In the genomic region with DNA sequence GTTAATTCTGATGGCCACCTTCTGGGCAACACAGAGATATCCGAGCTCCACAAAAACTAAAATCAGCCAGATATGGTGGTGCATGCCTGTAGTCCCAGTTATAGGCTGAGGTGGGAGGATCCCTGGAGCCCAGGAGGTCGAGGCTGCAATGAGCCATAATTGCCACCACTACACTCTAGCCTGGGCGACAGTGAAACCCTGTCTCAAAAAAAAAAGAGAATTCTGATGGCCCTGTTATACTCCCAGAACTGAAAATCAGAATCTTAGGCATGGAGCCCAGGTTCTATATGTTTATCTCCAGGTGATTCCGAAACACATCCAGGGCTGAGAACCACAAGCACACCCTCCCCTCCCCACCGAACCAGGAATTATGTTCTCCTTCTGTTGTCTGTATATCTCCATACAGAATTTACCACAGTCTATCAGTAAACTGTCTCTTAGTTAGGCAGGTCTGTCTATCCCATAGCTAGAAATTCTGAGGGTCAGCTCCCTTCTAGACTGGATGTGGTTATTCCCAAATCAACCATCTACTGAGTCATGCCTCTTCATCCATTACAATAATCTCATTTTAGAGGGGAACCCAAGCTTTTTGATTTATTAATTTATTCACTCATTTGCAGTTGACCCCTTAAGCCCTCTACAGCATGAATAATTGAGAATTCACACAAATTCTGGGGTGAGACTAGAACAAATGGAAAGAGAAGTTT, we compare ENCODE assay signal across 10 cellular contexts. TPM values are rescaled to one million over a fixed set of nuclear protein-coding genes. Genes with fewer than 3 reads are reported as not detected.
DNase-seq lines count a peak whose midpoint lies in the region; TF ChIP-seq lines count a peak whose summit lies in the region.
"Had no signal": no experiment of that assay in that cellular context is flagged by ENCODE, and none has a peak within 500 bp of the region (broad histone marks: within the 10 kb centered on the region; RNA-seq: fewer than 3 reads in every experiment).

No MANE protein-coding gene starts in this region.

- H3K9me3 Mint-ChIP-seq in activated naive CD4-positive, alpha-beta T cell treated with anti-CD3 and anti-CD28 coated beads for 36 hours: peaks cover 3% of the 10 kb centered on the region
- no peaks in the 10 kb centered on the region for H3K9me3 Mint-ChIP-seq in stimulated activated naive CD8-positive, alpha-beta T cell treated with anti-CD3 and anti-CD28 coated beads, Interleukin-15, Interleukin-2, amounts not matched to agents 100 ng/mL and 50 ng/mL, for 24 hours
- H3K9me3 Mint-ChIP-seq in Calu3 (ENCODE audit: low read depth, unreplicated experiment): no peaks in the 10 kb centered on the region
- H3K9me3 Mint-ChIP-seq: brain; T-helper 2 cell treated with Interferon-gamma antibody and Interleukin-4, amounts not matched to agents 5 μg/mL and 100 μg/mL, for 36 hours had no signal

- no peak for TF ChIP-seq CTCF in Calu3 (IDR thresholded peaks at IDR 0.05; ENCODE audit: unreplicated experiment)

- H3K9me3 ChIP-seq in iPS-18a (ENCODE audit: control insufficient read depth, low read depth, low read length): no peaks in the 10 kb centered on the region

- peaks cover 93% of the 10 kb centered on the region for H3K4me1 Mint-ChIP-seq in activated naive CD4-positive, alpha-beta T cell treated with anti-CD3 and anti-CD28 coated beads for 36 hours (ENCODE audit: low read depth)
- peaks cover 98% of the 10 kb centered on the region for H3K4me1 Mint-ChIP-seq in stimulated activated naive CD8-positive, alpha-beta T cell treated with anti-CD3 and anti-CD28 coated beads, Interleukin-15, Interleukin-2, amounts not matched to agents 100 ng/mL and 50 ng/mL, for 24 hours (ENCODE audit: low read depth)
- peaks cover 35% of the 10 kb centered on the region for H3K4me1 Mint-ChIP-seq in Calu3 (ENCODE audit: low read depth, unreplicated experiment)

- H3K27ac ChIP-seq in iPS-18a (ENCODE audit: low read length): peak overlapping the region; percentile 87

- no peaks in the 10 kb centered on the region for H3K27me3 Mint-ChIP-seq in activated naive CD4-positive, alpha-beta T cell treated with anti-CD3 and anti-CD28 coated beads for 36 hours (ENCODE audit: low read depth)
- no peaks in the 10 kb centered on the region for H3K27me3 Mint-ChIP-seq in stimulated activated naive CD8-positive, alpha-beta T cell treated with anti-CD3 and anti-CD28 coated beads, Interleukin-15, Interleukin-2, amounts not matched to agents 100 ng/mL and 50 ng/mL, for 24 hours
- no peaks in the 10 kb centered on the region for H3K27me3 Mint-ChIP-seq in Calu3 (ENCODE audit: unreplicated experiment)

- CTCF ChIA-PET in activated naive CD4-positive, alpha-beta T cell treated with anti-CD3 and anti-CD28 coated beads for 36 hours (lab: Charles Lee): interaction anchor here (1.3 to 3.1 kb wide), 3 partner anchors 24 to 45 kb away, joined by 3 to 7 read pairs (median 3); partner anchors contain the start of genes BYSL, CCND3 and MED20
- CTCF ChIA-PET in Calu3 (lab: Charles Lee): interaction anchor here (0.6 to 1.0 kb wide), 3 partner anchors 27 to 199 kb away, joined by 3 read pairs; no protein-coding TSS in a partner anchor

- intact Hi-C loops in activated naive CD4-positive, alpha-beta T cell treated with anti-CD3 and anti-CD28 coated beads for 36 hours (cut with micrococcal nuclease): no loop called here
- intact Hi-C loops in Calu3 (cut with micrococcal nuclease; ENCODE audit: unreplicated experiment): loop anchor here (2.0 kb wide), 1 partner anchor 24 kb away; no protein-coding TSS in a partner anchor

- peaks cover 37% of the 10 kb centered on the region for H3K4me1 ChIP-seq in iPS-18a (ENCODE audit: control insufficient read depth, low read depth, low read length)

- no peak overlapping the region for H3K4me3 Mint-ChIP-seq in activated naive CD4-positive, alpha-beta T cell treated with anti-CD3 and anti-CD28 coated beads for 36 hours
- no peak overlapping the region for H3K4me3 Mint-ChIP-seq in stimulated activated naive CD8-positive, alpha-beta T cell treated with anti-CD3 and anti-CD28 coated beads, Interleukin-15, Interleukin-2, amounts not matched to agents 100 ng/mL and 50 ng/mL, for 24 hours
- H3K4me3 Mint-ChIP-seq in Calu3 (ENCODE audit: low read depth, unreplicated experiment): no peak overlapping the region
- H3K4me3 Mint-ChIP-seq: T-helper 2 cell treated with Interferon-gamma antibody and Interleukin-4, amounts not matched to agents 5 μg/mL and 100 μg/mL, for 36 hours had no signal

- peak overlapping the region; percentile 98 for H3K27ac Mint-ChIP-seq in activated naive CD4-positive, alpha-beta T cell treated with anti-CD3 and anti-CD28 coated beads for 36 hours
- peak overlapping the region; percentile 95 for H3K27ac Mint-ChIP-seq in stimulated activated naive CD8-positive, alpha-beta T cell treated with anti-CD3 and anti-CD28 coated beads, Interleukin-15, Interleukin-2, amounts not matched to agents 100 ng/mL and 50 ng/mL, for 24 hours
- H3K27ac Mint-ChIP-seq in Calu3 (ENCODE audit: unreplicated experiment): no peak overlapping the region
- H3K27ac Mint-ChIP-seq: brain; T-helper 2 cell treated with Interferon-gamma antibody and Interleukin-4, amounts not matched to agents 5 μg/mL and 100 μg/mL, for 36 hours had no signal

- no peaks in the 10 kb centered on the region for H3K36me3 ChIP-seq in iPS-18a (ENCODE audit: control insufficient read depth, low read depth, low read length)

- no peak for DNase-seq in activated naive CD4-positive, alpha-beta T cell treated with anti-CD3 and anti-CD28 coated beads for 36 hours
- DNase-seq in activated naive CD4-positive, alpha-beta T cell treated with Interleukin-2 at 50 U/mL for 16 hours: no peak
- peak; percentile 61 for DNase-seq in SW480 (ENCODE audit: low spot score)
- no peak for DNase-seq in RKO (ENCODE audit: low spot score)
- DNase-seq in Calu3: no peak
- no peak for DNase-seq in medulla oblongata (ENCODE audit: extremely low spot score)

- no peaks in the 10 kb centered on the region for H3K27me3 ChIP-seq in iPS-18a (ENCODE audit: control insufficient read depth, insufficient read depth, low read length)

- no peak overlapping the region for H3K4me3 ChIP-seq in iPS-18a (ENCODE audit: low read length)

- peak overlapping the region; percentile 59 for H3K9ac ChIP-seq in iPS-18a (ENCODE audit: low read length)

- no TSS peak for BruUV-seq in Calu3 (replicated peaks; lab: Mats Ljungman, UMichigan)

- H3K36me3 Mint-ChIP-seq in activated naive CD4-positive, alpha-beta T cell treated with anti-CD3 and anti-CD28 coated beads for 36 hours (ENCODE audit: low read depth): peaks cover 9% of the 10 kb centered on the region
- peaks cover 9% of the 10 kb centered on the region for H3K36me3 Mint-ChIP-seq in stimulated activated naive CD8-positive, alpha-beta T cell treated with anti-CD3 and anti-CD28 coated beads, Interleukin-15, Interleukin-2, amounts not matched to agents 100 ng/mL and 50 ng/mL, for 24 hours (ENCODE audit: low read depth)
- peaks cover 6% of the 10 kb centered on the region for H3K36me3 Mint-ChIP-seq in Calu3 (ENCODE audit: insufficient read depth, unreplicated experiment)
- H3K36me3 Mint-ChIP-seq: brain had no signal

RNA-seq across cellular contexts. Expression of gene CCND3, which starts 24.8 kb away (rescaled TPM):
- total RNA-seq in activated naive CD4-positive, alpha-beta T cell treated with anti-CD3 and anti-CD28 coated beads for 36 hours: 1,000 to 10,000 TPM; 1,152 to 1,165 TPM
- total RNA-seq in Calu3 (2022): 77.4 and 90.4 TPM in 2 replicates

RNA-seq across cellular contexts. Expression of gene BYSL, which starts 45.1 kb away (rescaled TPM):
- 10 to 100 TPM; 49.8 TPM for total RNA-seq in activated naive CD4-positive, alpha-beta T cell treated with anti-CD3 and anti-CD28 coated beads for 36 hours
- 51.7 and 55.6 TPM in 2 replicates for total RNA-seq in Calu3 (2022)

RNA-seq across cellular contexts. Expression of gene MED20, which starts 45.4 kb away (rescaled TPM):
- total RNA-seq in activated naive CD4-positive, alpha-beta T cell treated with anti-CD3 and anti-CD28 coated beads for 36 hours: 10 to 100 TPM; 24.0 to 27.4 TPM
- total RNA-seq in Calu3 (2022): 28.0 and 29.8 TPM in 2 replicates

Comparison
In these comparisons a context has a peak if more than half of its experiments do, and no peak if none do; other contexts are left out.
1. RNA of gene CCND3, which starts 24.8 kb away (total RNA-seq): 1,152 to 1,165 TPM in activated naive CD4-positive, alpha-beta T cell treated with anti-CD3 and anti-CD28 coated beads for 36 hours; 77.4 to 90.4 TPM in Calu3; every median in the first group is over 10 times any median in the second.